1 cellular context compared by ENCODE assay signal in genomic region chr7:30349170-30349569, GRCh38.
TF ChIP-seq lines count a peak whose summit lies in the region.

No MANE protein-coding gene starts in this region.

TF ChIP-seq in GM23338, 12 proteins besides CTCF, POLR2A, EP300 and RAD21 (continued from another document):
- no peak for TF ChIP-seq ZNF114 (CRISPR knock-in tag; IDR thresholded peaks at IDR 0.05)
